In genomic region chr1:235342039-235342438, GRCh38 we compare ENCODE assay signal across 23 cellular contexts.
"Had no signal": no experiment of that assay in that cellular context is flagged by ENCODE, and none has a peak within 500 bp of the region (broad histone marks: within the 10 kb centered on the region; RNA-seq: fewer than 3 reads in every experiment).

No MANE protein-coding gene starts in this region.

- H3K4me1 Mint-ChIP-seq: brain had no signal

- H3K4me1 ChIP-seq: pancreas, tibial nerve had no signal

- DNase-seq: activated CD4-positive, alpha-beta T cell treated with anti-CD3 and anti-CD28 coated beads, Interleukin-2, amount 10 ng/mL, durations not matched to agents 7 days and 5 days; activated CD8-positive, alpha-beta memory T cell treated with anti-CD3 and anti-CD28 coated beads, Interleukin-2, amount 50 U/mL, for 48 hours; activated effector memory CD4-positive, alpha-beta T cell treated with Interleukin-2 at 50 U/mL for 16 hours; activated naive CD4-positive, alpha-beta T cell treated with anti-CD3 and anti-CD28 coated beads, Interleukin-2, amount 10 ng/mL, durations not matched to agents 7 days and 5 days; activated T-cell treated with anti-CD3 and anti-CD28 coated beads, Interleukin-2, amount 50 U/mL, for 72 hours; aorta; caudate nucleus; dermis blood vessel endothelial cell; effector CD8-positive, alpha-beta T cell; erythroblast; head of caudate nucleus; hypothalamus; left ventricle myocardium inferior; pancreas; right lobe of liver; stimulated activated CD4-positive, alpha-beta T cell treated with anti-CD3 and anti-CD28 coated beads, Interleukin-1b, Interleukin-23, amount 100 ng/mL, for 48 hours; stimulated activated naive CD8-positive, alpha-beta T cell treated with anti-CD3 and anti-CD28 coated beads, Interleukin-15, amount 100 ng/mL, for 72 hours had no signal

- H3K4me3 ChIP-seq: gastroesophageal sphincter, left ventricle myocardium inferior, pancreas, right lobe of liver, skin epidermis, tibial nerve had no signal

- H3K27ac ChIP-seq: gastroesophageal sphincter, left ventricle myocardium inferior, pancreas, right lobe of liver, skin epidermis, tibial nerve had no signal

- H3K27me3 Mint-ChIP-seq: activated CD4-positive, alpha-beta T cell treated with anti-CD3 and anti-CD28 coated beads, Interleukin-2, amount 10 ng/mL, durations not matched to agents 7 days and 5 days; activated naive CD4-positive, alpha-beta T cell treated with anti-CD3 and anti-CD28 coated beads, Interleukin-2, amount 10 ng/mL, durations not matched to agents 7 days and 5 days; brain; memory B cell; stimulated activated naive CD8-positive, alpha-beta T cell treated with anti-CD3 and anti-CD28 coated beads, Interleukin-15, amount 100 ng/mL, for 72 hours had no signal

- H3K27me3 ChIP-seq: gastroesophageal sphincter, pancreas, right lobe of liver, tibial nerve had no signal

- H3K9me3 ChIP-seq: gastroesophageal sphincter, left ventricle myocardium inferior, pancreas, right lobe of liver, tibial nerve had no signal

- H3K9me3 Mint-ChIP-seq: activated CD4-positive, alpha-beta T cell treated with anti-CD3 and anti-CD28 coated beads, Interleukin-2, amount 10 ng/mL, durations not matched to agents 7 days and 5 days; activated naive CD4-positive, alpha-beta T cell treated with anti-CD3 and anti-CD28 coated beads, Interleukin-2, amount 10 ng/mL, durations not matched to agents 7 days and 5 days; activated T-cell treated with anti-CD3 and anti-CD28 coated beads, Interleukin-2, amount 50 U/mL, for 72 hours; brain; memory B cell; nephron; stimulated activated naive CD8-positive, alpha-beta T cell treated with anti-CD3 and anti-CD28 coated beads, Interleukin-15, amount 100 ng/mL, for 72 hours had no signal

- H3K4me3 Mint-ChIP-seq: activated CD4-positive, alpha-beta T cell treated with anti-CD3 and anti-CD28 coated beads, Interleukin-2, amount 10 ng/mL, durations not matched to agents 7 days and 5 days; activated naive CD4-positive, alpha-beta T cell treated with anti-CD3 and anti-CD28 coated beads, Interleukin-2, amount 10 ng/mL, durations not matched to agents 7 days and 5 days; activated T-cell treated with anti-CD3 and anti-CD28 coated beads, Interleukin-2, amount 50 U/mL, for 72 hours; brain; memory B cell; nephron; stimulated activated naive CD8-positive, alpha-beta T cell treated with anti-CD3 and anti-CD28 coated beads, Interleukin-15, amount 100 ng/mL, for 72 hours had no signal

- H3K27ac Mint-ChIP-seq: activated CD4-positive, alpha-beta T cell treated with anti-CD3 and anti-CD28 coated beads, Interleukin-2, amount 10 ng/mL, durations not matched to agents 7 days and 5 days; activated naive CD4-positive, alpha-beta T cell treated with anti-CD3 and anti-CD28 coated beads, Interleukin-2, amount 10 ng/mL, durations not matched to agents 7 days and 5 days; activated T-cell treated with anti-CD3 and anti-CD28 coated beads, Interleukin-2, amount 50 U/mL, for 72 hours; memory B cell; nephron had no signal
